8 cellular contexts compared by ENCODE assay signal in the genomic region with DNA sequence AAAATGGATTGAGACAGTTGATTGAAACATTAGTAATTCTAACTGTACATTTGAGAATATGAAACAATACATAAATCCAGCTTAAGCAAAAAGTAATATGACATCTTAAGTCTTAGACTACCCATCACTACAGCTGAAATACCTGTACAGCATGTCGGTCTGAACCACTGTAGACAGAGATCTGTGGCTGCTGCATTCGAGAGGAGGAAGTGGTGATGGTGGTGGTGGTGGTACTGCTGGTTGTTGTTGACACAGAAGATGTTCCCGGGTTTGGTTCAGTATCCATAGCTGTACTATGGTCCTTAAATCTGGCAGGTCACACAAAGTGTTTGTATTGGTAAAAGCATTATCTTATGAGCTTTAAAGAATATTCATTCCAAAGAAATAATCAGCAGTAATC. TPM values are rescaled to one million over a fixed set of nuclear protein-coding genes. Genes with fewer than 3 reads are reported as not detected.
A peak's percentile ranks its signal among the peaks of the same experiment; 100 is the strongest.
DNase-seq lines count a peak whose midpoint lies in the region; ATAC-seq lines count a peak whose summit lies in the region.

No MANE protein-coding gene starts in this region.

- H3K27me3 ChIP-seq in adipocyte (replicated peaks; ENCODE audit: control insufficient read depth, insufficient read depth, low read length), result no peaks in the 10 kb centered on the region
- H3K27me3 ChIP-seq in aorta (ENCODE audit: control insufficient read depth in 1 of 2, insufficient read depth in 2 of 2, low read length in 1 of 2), result no peaks in the 10 kb centered on the region

- no peak overlapping the region for H3K27ac ChIP-seq in aorta (ENCODE audit: low read depth in 1 of 2, low read length in 2 of 2)

- H3K4me1 ChIP-seq in adipocyte (ENCODE audit: control insufficient read depth, insufficient read depth, low read length) (peaks cover 20% of the 10 kb centered on the region), aorta (ENCODE audit: control insufficient read depth in 1 of 2, insufficient read depth in 2 of 2, low read length in 2 of 2) (peaks cover 0 to 2% of the 10 kb centered on the region in 2 donors)

- intact Hi-C loops in aorta (cut with DNase I), result loop anchor here in 1 of 2 donors (10.0 kb wide), 1 partner anchor 64 kb away; no protein-coding TSS in a partner anchor

- H3K9ac ChIP-seq in adipocyte (ENCODE audit: low read length), result peak overlapping the region; percentile 100

- H3K9me3 ChIP-seq in adipocyte (ENCODE audit: control insufficient read depth, low read length) (no peaks in the 10 kb centered on the region), aorta (ENCODE audit: control insufficient read depth, low read length) (no peaks in the 10 kb centered on the region)

- WGBS in aorta, 2 donors, result 77 to 81% methylated on average over 3 of the region's 3 CpGs

- peaks cover 49% of the 10 kb centered on the region for H3K36me3 ChIP-seq in adipocyte (ENCODE audit: control insufficient read depth, insufficient read depth, low read length, severe bottlenecking)
- H3K36me3 ChIP-seq in aorta (ENCODE audit: control insufficient read depth in 1 of 2, insufficient read depth in 2 of 2, low read length in 1 of 2), result peaks cover 0 to 2% of the 10 kb centered on the region in 2 donors

- DNase-seq in T follicular helper cell (ENCODE audit: low read depth), result peak; percentile 46
- DNase-seq in adipocyte (ENCODE audit: low read depth), result no peak
- peak; percentile 17 for DNase-seq in stimulated activated CD8-positive, alpha-beta memory T cell treated with anti-CD3 and anti-CD28 coated beads, Interleukin-15, amount 100 ng/mL, for 1 hour (ENCODE audit: low read depth)
- DNase-seq in AG08396 (ENCODE audit: low spot score), result no peak
- no peak for DNase-seq in aorta

- H3K4me3 ChIP-seq in adipocyte (ENCODE audit: low read length) (peak overlapping the region; percentile 93), aorta (ENCODE audit: low read length in 2 of 2) (no peak overlapping the region)

- ATAC-seq in GM19043 (IDR thresholded peaks at IDR 0.05; ENCODE audit: low read depth, unreplicated experiment), result peak; percentile 28
- ATAC-seq in aorta (ENCODE audit: low FRiP score), result no peak
- no peak for ATAC-seq in GM21737 (IDR thresholded peaks at IDR 0.05; ENCODE audit: unreplicated experiment)
- ATAC-seq in GM19023 (IDR thresholded peaks at IDR 0.05; ENCODE audit: unreplicated experiment), result no peak

RNA-seq across cellular contexts. Expression of gene PHC3, which starts 2.9 kb away (rescaled TPM):
- total RNA-seq in aorta, result 100 to 1,000 TPM; 108 to 131 TPM
- polyA plus RNA-seq in aorta, result 10 to 100 TPM in 1 of 2 donors, 1 to 10 TPM in 1; 6.1 to 11.3 TPM

RNA-seq across cellular contexts. Expression of gene PRKCI, which starts 43.6 kb away (rescaled TPM):
- total RNA-seq in aorta, result 10 to 100 TPM; 33.0 to 33.6 TPM
- 10 to 100 TPM in 1 of 2 donors, 1 to 10 TPM in 1; 9.6 to 14.9 TPM for polyA plus RNA-seq in aorta

Comparison
In these comparisons a context has a peak if more than half of its experiments do, and no peak if none do; other contexts are left out.
1. DNase-seq: peak in T follicular helper cell (single experiment) and stimulated activated CD8-positive, alpha-beta memory T cell treated with anti-CD3 and anti-CD28 coated beads, Interleukin-15, amount 100 ng/mL, for 1 hour (single experiment); none in adipocyte (single experiment), AG08396 (single experiment) and aorta (0 of 2).